12 cellular contexts compared by ENCODE assay signal in the genomic region with DNA sequence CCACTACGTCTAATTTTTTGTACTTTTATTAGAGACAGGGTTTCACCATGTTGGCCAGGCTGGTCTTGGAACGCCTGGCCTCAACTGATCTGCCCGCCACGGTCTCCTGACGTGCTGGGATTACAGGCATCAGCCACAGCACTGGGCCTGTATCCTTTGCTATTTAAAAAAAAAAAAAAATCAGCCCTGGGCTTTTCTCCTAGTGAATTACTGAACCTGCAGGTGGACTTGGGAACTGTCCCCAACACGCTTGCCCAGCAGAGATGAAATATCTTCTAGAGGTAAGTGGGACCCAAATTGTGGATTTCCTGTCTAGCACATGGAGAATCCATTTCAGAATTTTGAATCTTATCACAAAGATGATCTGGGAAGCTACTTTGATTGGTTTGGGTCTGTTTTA.
"Had no signal": no experiment of that assay in that cellular context is flagged by ENCODE, and none has a peak within 500 bp of the region (broad histone marks: within the 10 kb centered on the region; RNA-seq: fewer than 3 reads in every experiment).

No MANE protein-coding gene starts in this region.

- H3K27me3 ChIP-seq: gastrocnemius medialis, tibial artery, vagina had no signal

- H3K9me3 ChIP-seq: gastrocnemius medialis, tibial artery, vagina had no signal

- H3K36me3 Mint-ChIP-seq: naive B cell had no signal

- H3K4me3 Mint-ChIP-seq: activated CD8-positive, alpha-beta T cell treated with anti-CD3 and anti-CD28 coated beads for 36 hours; activated naive CD8-positive, alpha-beta T cell treated with anti-CD3 and anti-CD28 coated beads for 36 hours had no signal

- H3K4me1 ChIP-seq: tibial artery had no signal

- DNase-seq: activated CD8-positive, alpha-beta T cell treated with anti-CD3 and anti-CD28 coated beads for 36 hours; activated effector memory CD4-positive, alpha-beta T cell treated with Interleukin-2 at 50 U/mL for 16 hours; activated naive CD8-positive, alpha-beta T cell treated with anti-CD3 and anti-CD28 coated beads for 36 hours; anterior cingulate cortex; gastrocnemius medialis; kidney glomerular epithelial cell; naive B cell; posterior cingulate gyrus; T-helper 9 cell; tibial artery had no signal

- H3K27ac ChIP-seq: gastrocnemius medialis, skin epidermis, tibial artery, vagina had no signal

- ATAC-seq: activated CD8-positive, alpha-beta T cell treated with anti-CD3 and anti-CD28 coated beads for 36 hours had no signal

- H3K9me3 Mint-ChIP-seq: activated CD8-positive, alpha-beta T cell treated with anti-CD3 and anti-CD28 coated beads for 36 hours; naive B cell had no signal

- H3K27ac Mint-ChIP-seq: activated CD8-positive, alpha-beta T cell treated with anti-CD3 and anti-CD28 coated beads for 36 hours had no signal

- H3K4me3 ChIP-seq: gastrocnemius medialis, skin epidermis, tibial artery, vagina had no signal

- H3K27me3 Mint-ChIP-seq: activated CD8-positive, alpha-beta T cell treated with anti-CD3 and anti-CD28 coated beads for 36 hours; activated naive CD8-positive, alpha-beta T cell treated with anti-CD3 and anti-CD28 coated beads for 36 hours; naive B cell had no signal
